Comparison of ENCODE assay signal across 8 cellular contexts in genomic region chr6:151390276-151391020, GRCh38. TPM values are rescaled to one million over a fixed set of nuclear protein-coding genes. Genes with fewer than 3 reads are reported as not detected.
DNase-seq lines count a peak whose midpoint lies in the region; ATAC-seq and TF ChIP-seq lines count a peak whose summit lies in the region.

No MANE protein-coding gene starts in this region.

- no peaks in the 10 kb centered on the region for H3K9me3 Mint-ChIP-seq in activated CD4-positive, alpha-beta T cell treated with anti-CD3 and anti-CD28 coated beads, Interleukin-2, amount 10 ng/mL, durations not matched to agents 7 days and 5 days

- no peaks in the 10 kb centered on the region for H3K27me3 ChIP-seq in BJ (ENCODE audit: control insufficient read depth, insufficient read depth, low read length)

- peaks cover 50% of the 10 kb centered on the region for H3K4me1 Mint-ChIP-seq in activated CD4-positive, alpha-beta T cell treated with anti-CD3 and anti-CD28 coated beads, Interleukin-2, amount 10 ng/mL, durations not matched to agents 7 days and 5 days

- peak overlapping the region; percentile 66 for H3K4me3 Mint-ChIP-seq in activated CD4-positive, alpha-beta T cell treated with anti-CD3 and anti-CD28 coated beads, Interleukin-2, amount 10 ng/mL, durations not matched to agents 7 days and 5 days

- TF ChIP-seq CTCF in BJ (IDR thresholded peaks at IDR 0.05; ENCODE audit: insufficient read depth, low read depth, low read length), result no peak

- CTCF ChIA-PET in BJ (lab: Yijun Ruan, JAX), result interaction anchor here (0.6 to 1.2 kb wide), 2 partner anchors 11 to 76 kb away, joined by 3 read pairs; no protein-coding TSS in a partner anchor
- CTCF ChIA-PET in activated CD4-positive, alpha-beta T cell treated with anti-CD3 and anti-CD28 coated beads, Interleukin-2, amount 10 ng/mL, durations not matched to agents 7 days and 5 days (lab: Charles Lee), result interaction anchor here (0.5 to 1.9 kb wide), 8 partner anchors 11 to 62 kb away, joined by 3 to 8 read pairs (median 4); partner anchors contain the start of gene RMND1

- POLR2A ChIA-PET in BJ (lab: Charles Lee), result interaction anchor here (0.6 to 0.7 kb wide), 2 partner anchors 92 to 510 kb away, joined by 3 read pairs; no protein-coding TSS in a partner anchor
- POLR2A ChIA-PET in activated CD4-positive, alpha-beta T cell treated with anti-CD3 and anti-CD28 coated beads, Interleukin-2, amount 10 ng/mL, durations not matched to agents 7 days and 5 days (lab: Charles Lee), result interaction anchor here (0.8 to 2.0 kb wide), 4 partner anchors 12 to 1593 kb away, joined by 4 to 7 read pairs (median 5); partner anchors contain the start of genes FBXO5 and RMND1

- peak overlapping the region; percentile 73 for H3K4me3 ChIP-seq in BJ (ENCODE audit: low read depth, low read length)

- peak overlapping the region; percentile 84 for H3K27ac Mint-ChIP-seq in activated CD4-positive, alpha-beta T cell treated with anti-CD3 and anti-CD28 coated beads, Interleukin-2, amount 10 ng/mL, durations not matched to agents 7 days and 5 days

- peak; percentile 92 for DNase-seq in BJ (ENCODE audit: low read depth)
- peak; percentile 97 to 98 for DNase-seq in NCI-H526 (lab: John Stamatoyannopoulos, UW)
- peak; percentile 97 for DNase-seq in activated CD4-positive, alpha-beta T cell treated with anti-CD3 and anti-CD28 coated beads, Interleukin-2, amount 10 ng/mL, durations not matched to agents 7 days and 5 days
- DNase-seq in cortex of kidney (lab: John Stamatoyannopoulos, UW), result peak; percentile 80
- DNase-seq in left lobe of liver (ENCODE audit: low spot score), result peak; percentile 99
- DNase-seq in stimulated activated CD4-positive, alpha-beta T cell treated with anti-CD3 and anti-CD28 coated beads, Interleukin-2, amount 100 ng/mL, for 24 hours, result peak; percentile 97 to 98

- peaks cover 47% of the 10 kb centered on the region for H3K36me3 Mint-ChIP-seq in activated CD4-positive, alpha-beta T cell treated with anti-CD3 and anti-CD28 coated beads, Interleukin-2, amount 10 ng/mL, durations not matched to agents 7 days and 5 days (ENCODE audit: low read depth)

- no peaks in the 10 kb centered on the region for H3K36me3 ChIP-seq in BJ (ENCODE audit: control insufficient read depth, insufficient read depth, low read length)

- no peaks in the 10 kb centered on the region for H3K27me3 Mint-ChIP-seq in activated CD4-positive, alpha-beta T cell treated with anti-CD3 and anti-CD28 coated beads, Interleukin-2, amount 10 ng/mL, durations not matched to agents 7 days and 5 days

- ATAC-seq in GM19328 (IDR thresholded peaks at IDR 0.05; ENCODE audit: unreplicated experiment), result peak; percentile 80
- ATAC-seq in HG03469 (IDR thresholded peaks at IDR 0.05; ENCODE audit: unreplicated experiment), result peak; percentile 81
- peak; percentile 85 for ATAC-seq in left lobe of liver

RNA-seq across cellular contexts. Expression of gene ZBTB2, which starts 0.9 kb away (rescaled TPM):
- polyA plus RNA-seq in BJ (2011; rRNA removed), result 14.5 and 14.7 TPM in 2 replicates
- polyA minus RNA-seq in BJ (2011; rRNA and poly(A)+ RNA removed), result 11.3 and 18.7 TPM in 2 replicates
- total RNA-seq in activated CD4-positive, alpha-beta T cell treated with anti-CD3 and anti-CD28 coated beads, Interleukin-2, amount 10 ng/mL, durations not matched to agents 7 days and 5 days, result 10 to 100 TPM; 23.5 to 28.3 TPM
- total RNA-seq in left lobe of liver, result 2.7 TPM

Comparison
In these comparisons a context has a peak if more than half of its experiments do, and no peak if none do; other contexts are left out.
1. Peak in every context shown above with its lines: DNase-seq, ATAC-seq and H3K4me3 ChIP-seq.